ENCODE assay signal across 2 cellular contexts in the genomic region with DNA sequence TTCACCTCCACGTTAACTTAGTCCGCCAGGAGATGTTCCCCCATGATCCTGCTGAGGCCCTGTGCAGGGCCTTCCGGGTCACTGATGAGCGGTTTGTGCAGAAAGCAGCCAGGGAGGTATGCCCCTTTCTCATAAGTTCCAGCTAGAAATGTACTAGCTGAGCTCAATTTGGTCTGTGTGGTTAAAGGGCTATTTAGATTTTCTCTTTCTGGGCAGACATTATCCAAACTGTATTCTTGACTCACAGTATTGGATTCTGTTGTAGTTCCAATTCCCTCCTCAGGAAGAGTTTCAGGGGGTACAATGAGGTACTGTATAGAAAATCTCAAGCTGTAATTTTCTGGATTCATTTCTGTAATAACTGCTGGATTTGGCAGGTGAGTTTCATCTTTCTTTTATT.
TF ChIP-seq lines count a peak whose summit lies in the region.

No MANE protein-coding gene starts in this region.

TF ChIP-seq in IMR-90, 13 proteins besides CTCF, POLR2A, EP300 and RAD21:
- TF ChIP-seq SMC3 (IDR thresholded peaks at IDR 0.05; ENCODE audit: low read depth, low read length) (no peak), CHD1 (IDR thresholded peaks at IDR 0.05; ENCODE audit: low read depth, low read length) (no peak), MAFK (IDR thresholded peaks at IDR 0.05; ENCODE audit: low read depth, low read length) (no peak), CEBPB (IDR thresholded peaks at IDR 0.05; ENCODE audit: low read depth, low read length) (no peak), BHLHE40 (IDR thresholded peaks at IDR 0.05; ENCODE audit: low read depth, low read length) (no peak), NFE2L2 (IDR thresholded peaks at IDR 0.05; ENCODE audit: low read depth, low read length) (no peak)

TF ChIP-seq in K562, 482 proteins besides CTCF, POLR2A, EP300 and RAD21:
- no peak for TF ChIP-seq SREBF1 (IDR thresholded peaks at IDR 0.05; ENCODE audit: borderline replicate concordance, low read depth, low read length)
- TF ChIP-seq BACH1 (tag; IDR thresholded peaks at IDR 0.05): 0 out of 2 replicates have a peak, but pooled peaks have one; percentile 6
